ENCODE assay signal across 8 cellular contexts in genomic region chr2:241734467-241735208, GRCh38. TPM values are rescaled to one million over a fixed set of nuclear protein-coding genes. Genes with fewer than 3 reads are reported as not detected.
A peak's percentile ranks its signal among the peaks of the same experiment; 100 is the strongest.
DNase-seq lines count a peak whose midpoint lies in the region; ATAC-seq and TF ChIP-seq lines count a peak whose summit lies in the region.

TSS of gene D2HGDH (plus strand) at chr2:241734630. CDS start at chr2:241735225, 595 bp downstream.

- peak within 1 kb of the TSS; percentile 79 for H3K4me3 Mint-ChIP-seq in activated CD4-positive, alpha-beta T cell treated with anti-CD3 and anti-CD28 coated beads, Interleukin-2, amount 10 ng/mL, durations not matched to agents 7 days and 5 days

- H3K9me3 ChIP-seq in BE2C = no peaks in the 10 kb centered on the region

- H3K36me3 Mint-ChIP-seq in activated CD4-positive, alpha-beta T cell treated with anti-CD3 and anti-CD28 coated beads, Interleukin-2, amount 10 ng/mL, durations not matched to agents 7 days and 5 days (ENCODE audit: low read depth) = peaks cover 5% of the 10 kb centered on the region

- no peak for TF ChIP-seq CTCF in BE2C (IDR thresholded peaks at IDR 0.05; ENCODE audit: low read depth, low read length)

- peak within 1 kb of the TSS; percentile 88 for H3K4me3 ChIP-seq in BE2C (ENCODE audit: low read depth, low read length)

- peak; percentile 98 for DNase-seq in BE2C
- peak; percentile 89 for DNase-seq in GM19240 (ENCODE audit: insufficient read length, low spot score)
- DNase-seq in NCI-H526 treated with DMSO at 0.1 percent for 48 hours (lab: John Stamatoyannopoulos, UW) = peak; percentile 60
- peak; percentile 93 for DNase-seq in activated CD4-positive, alpha-beta T cell treated with anti-CD3 and anti-CD28 coated beads, Interleukin-2, amount 10 ng/mL, durations not matched to agents 7 days and 5 days
- peak; percentile 65 for DNase-seq in cortex of kidney (lab: John Stamatoyannopoulos, UW)
- peak; percentile 95 for DNase-seq in left lobe of liver (ENCODE audit: low spot score)
- peak; percentile 97 to 98 for DNase-seq in stimulated activated CD4-positive, alpha-beta T cell treated with anti-CD3 and anti-CD28 coated beads, Interleukin-2, amount 100 ng/mL, for 24 hours

- H3K4me1 Mint-ChIP-seq in activated CD4-positive, alpha-beta T cell treated with anti-CD3 and anti-CD28 coated beads, Interleukin-2, amount 10 ng/mL, durations not matched to agents 7 days and 5 days = peaks cover 59% of the 10 kb centered on the region

- CTCF ChIA-PET in activated CD4-positive, alpha-beta T cell treated with anti-CD3 and anti-CD28 coated beads, Interleukin-2, amount 10 ng/mL, durations not matched to agents 7 days and 5 days (lab: Charles Lee) = interaction anchor here (0.7 to 2.9 kb wide), 3 partner anchors 32 to 145 kb away, joined by 3 to 10 read pairs (median 3); partner anchors contain the start of gene ING5

- peaks cover 4% of the 10 kb centered on the region; the same call in 1 of the 2 replicates for H3K36me3 ChIP-seq in BE2C

- POLR2A ChIA-PET in activated CD4-positive, alpha-beta T cell treated with anti-CD3 and anti-CD28 coated beads, Interleukin-2, amount 10 ng/mL, durations not matched to agents 7 days and 5 days (lab: Charles Lee) = interaction anchor here (0.8 to 1.3 kb wide), 2 partner anchors 33 to 48 kb away, joined by 3 to 5 read pairs; partner anchors contain the start of genes DTYMK and ING5

- H3K27me3 Mint-ChIP-seq in activated CD4-positive, alpha-beta T cell treated with anti-CD3 and anti-CD28 coated beads, Interleukin-2, amount 10 ng/mL, durations not matched to agents 7 days and 5 days = no peaks in the 10 kb centered on the region

- peak within 1 kb of the TSS; percentile 85 for H3K27ac Mint-ChIP-seq in activated CD4-positive, alpha-beta T cell treated with anti-CD3 and anti-CD28 coated beads, Interleukin-2, amount 10 ng/mL, durations not matched to agents 7 days and 5 days

- no peaks in the 10 kb centered on the region for H3K9me3 Mint-ChIP-seq in activated CD4-positive, alpha-beta T cell treated with anti-CD3 and anti-CD28 coated beads, Interleukin-2, amount 10 ng/mL, durations not matched to agents 7 days and 5 days

- ATAC-seq in HG03460 (IDR thresholded peaks at IDR 0.05; ENCODE audit: unreplicated experiment) (peak; percentile 70), left lobe of liver (peak; percentile 88)

- no peaks in the 10 kb centered on the region for H3K4me1 ChIP-seq in BE2C

- no peaks in the 10 kb centered on the region for H3K27me3 ChIP-seq in BE2C

RNA-seq across cellular contexts. Expression of gene D2HGDH, which starts in this region (rescaled TPM):
- polyA plus RNA-seq in BE2C (2012; ENCODE audit: insufficient read depth, insufficient read length, low read depth) = 42.2 TPM
- total RNA-seq in activated CD4-positive, alpha-beta T cell treated with anti-CD3 and anti-CD28 coated beads, Interleukin-2, amount 10 ng/mL, durations not matched to agents 7 days and 5 days = 10 to 100 TPM; 18.5 to 29.2 TPM
- 45.5 TPM for total RNA-seq in left lobe of liver

Comparison
In these comparisons a context has a peak if more than half of its experiments do, and no peak if none do; other contexts are left out.
1. Peak in every context shown above with its lines: DNase-seq, ATAC-seq and H3K4me3 ChIP-seq.